In genomic region chr12:108693781-108694180, GRCh38 we compare ENCODE assay signal across 12 cellular contexts. TPM values are rescaled to one million over a fixed set of nuclear protein-coding genes. Genes with fewer than 3 reads are reported as not detected.
DNase-seq lines count a peak whose midpoint lies in the region; ATAC-seq, FAIRE-seq and TF ChIP-seq lines count a peak whose summit lies in the region.
"Had no signal": no experiment of that assay in that cellular context is flagged by ENCODE, and none has a peak within 500 bp of the region (broad histone marks: within the 10 kb centered on the region; RNA-seq: fewer than 3 reads in every experiment).

No MANE protein-coding gene starts in this region.

- H3K36me3 Mint-ChIP-seq in stimulated activated naive CD8-positive, alpha-beta T cell treated with anti-CD3 and anti-CD28 coated beads, Interleukin-15, Interleukin-2, amounts not matched to agents 100 ng/mL and 50 ng/mL, for 24 hours (ENCODE audit: low read depth): peaks cover 16% of the 10 kb centered on the region
- peaks cover 46% of the 10 kb centered on the region for H3K36me3 Mint-ChIP-seq in brain
- peaks cover 30% of the 10 kb centered on the region for H3K36me3 Mint-ChIP-seq in nephron (ENCODE audit: low read depth)

- ATAC-seq in stimulated activated naive CD8-positive, alpha-beta T cell treated with anti-CD3 and anti-CD28 coated beads, Interleukin-15, Interleukin-2, amounts not matched to agents 100 U/mL and 50 U/mL, for 24 hours: no peak
- ATAC-seq in GM21717 (IDR thresholded peaks at IDR 0.05; ENCODE audit: unreplicated experiment): no peak

- no peak for TF ChIP-seq CTCF in brain (conservative IDR thresholded peaks at IDR 0.05)
- no peak for TF ChIP-seq CTCF in nephron (IDR thresholded peaks at IDR 0.05; ENCODE audit: unreplicated experiment in 3 of 3)

- H3K4me1 Mint-ChIP-seq in stimulated activated naive CD8-positive, alpha-beta T cell treated with anti-CD3 and anti-CD28 coated beads, Interleukin-15, Interleukin-2, amounts not matched to agents 100 ng/mL and 50 ng/mL, for 24 hours (ENCODE audit: low read depth): peaks cover 86% of the 10 kb centered on the region
- H3K4me1 Mint-ChIP-seq in brain: peaks cover 98% of the 10 kb centered on the region
- peaks cover 81% of the 10 kb centered on the region for H3K4me1 Mint-ChIP-seq in nephron

- peaks cover 5% of the 10 kb centered on the region for H3K9me3 Mint-ChIP-seq in stimulated activated naive CD8-positive, alpha-beta T cell treated with anti-CD3 and anti-CD28 coated beads, Interleukin-15, Interleukin-2, amounts not matched to agents 100 ng/mL and 50 ng/mL, for 24 hours
- H3K9me3 Mint-ChIP-seq in brain (no peaks in the 10 kb centered on the region), nephron (no peaks in the 10 kb centered on the region)
- H3K9me3 Mint-ChIP-seq: immature natural killer cell had no signal

- H3K27me3 Mint-ChIP-seq in stimulated activated naive CD8-positive, alpha-beta T cell treated with anti-CD3 and anti-CD28 coated beads, Interleukin-15, Interleukin-2, amounts not matched to agents 100 ng/mL and 50 ng/mL, for 24 hours: no peaks in the 10 kb centered on the region
- H3K27me3 Mint-ChIP-seq in brain (peaks cover 7% of the 10 kb centered on the region), nephron (ENCODE audit: low read depth) (no peaks in the 10 kb centered on the region)

- H3K27ac Mint-ChIP-seq in stimulated activated naive CD8-positive, alpha-beta T cell treated with anti-CD3 and anti-CD28 coated beads, Interleukin-15, Interleukin-2, amounts not matched to agents 100 ng/mL and 50 ng/mL, for 24 hours: peak overlapping the region; percentile 55
- peak overlapping the region; percentile 95 to 100 (median 99) for H3K27ac Mint-ChIP-seq in brain
- peak overlapping the region; percentile 91 to 99 (median 98) for H3K27ac Mint-ChIP-seq in nephron

- no peak overlapping the region for H3K4me3 Mint-ChIP-seq in stimulated activated naive CD8-positive, alpha-beta T cell treated with anti-CD3 and anti-CD28 coated beads, Interleukin-15, Interleukin-2, amounts not matched to agents 100 ng/mL and 50 ng/mL, for 24 hours
- peak overlapping the region in 4 of 5 experiments; percentile 17 to 86 (median 74) for H3K4me3 Mint-ChIP-seq in brain
- H3K4me3 Mint-ChIP-seq in nephron: no peak overlapping the region

- DNase-seq in stimulated activated naive CD8-positive, alpha-beta T cell treated with anti-CD3 and anti-CD28 coated beads, Interleukin-15, Interleukin-2, amounts not matched to agents 100 U/mL and 50 U/mL, for 24 hours: no peak
- DNase-seq in stimulated activated CD8-positive, alpha-beta memory T cell treated with anti-CD3 and anti-CD28 coated beads, Interleukin-4, amount 100 ng/mL, for 48 hours: no peak
- DNase-seq in frontal cortex (ENCODE audit: low spot score in 2 of 2): no peak
- no peak for DNase-seq in HuH-7 (ENCODE audit: low spot score)
- DNase-seq: immature natural killer cell, Kasumi-1, occipital lobe, SW 1271 had no signal

- FAIRE-seq in frontal cortex (lab: Jason Lieb, UNC): no peak

RNA-seq across cellular contexts. Expression of gene CORO1C, which starts 37.5 kb away (rescaled TPM):
- 78.9 TPM for polyA plus RNA-seq in brain (ENCODE audit: insufficient read depth, low read depth, low replicate concordance)
- 171 TPM for total RNA-seq in frontal cortex

Comparison
In these comparisons a context has a peak if more than half of its experiments do, and no peak if none do; other contexts are left out.
1. H3K4me3 Mint-ChIP-seq: peak in brain (4 of 5); none in stimulated activated naive CD8-positive, alpha-beta T cell treated with anti-CD3 and anti-CD28 coated beads, Interleukin-15, Interleukin-2, amounts not matched to agents 100 ng/mL and 50 ng/mL, for 24 hours (single experiment) and nephron (0 of 3).
2. Peak in every context shown above with its lines, with median percentiles within 50 percentile points of each other: H3K27ac Mint-ChIP-seq.